8 cellular contexts compared by ENCODE assay signal in genomic region chr1:2642560-2643413, GRCh38. TPM values are rescaled to one million over a fixed set of nuclear protein-coding genes. Genes with fewer than 3 reads are reported as not detected.
DNase-seq lines count a peak whose midpoint lies in the region; ATAC-seq, FAIRE-seq and TF ChIP-seq lines count a peak whose summit lies in the region.

No MANE protein-coding gene starts in this region.

- peak; percentile 67 for TF ChIP-seq POLR2A in breast epithelium (IDR thresholded peaks at IDR 0.05)

- H3K4me1 ChIP-seq in ACC112 (ENCODE audit: control insufficient read depth, insufficient read depth, low read length, unreplicated experiment): peaks cover 5% of the 10 kb centered on the region
- peaks cover 11 to 19% of the 10 kb centered on the region in 2 donors for H3K4me1 ChIP-seq in breast epithelium
- peaks cover 3 to 4% of the 10 kb centered on the region in 2 donors for H3K4me1 ChIP-seq in small intestine (ENCODE audit: control insufficient read depth in 2 of 2, insufficient read depth in 1 of 2, low read depth in 1 of 2, low read length in 1 of 2)

- WGBS in small intestine, 3 donors: 0 to 1% (median 0%) methylated on average over 50 to 84 of the region's 84 CpGs

- peaks cover 4% of the 10 kb centered on the region for H3K79me2 ChIP-seq in ACC112 (ENCODE audit: control insufficient read depth, insufficient read depth, low read length, unreplicated experiment)

- H3K36me3 ChIP-seq in ACC112 (ENCODE audit: insufficient read depth, low read length) (no peaks in the 10 kb centered on the region), breast epithelium (no peaks in the 10 kb centered on the region), small intestine (ENCODE audit: control insufficient read depth in 2 of 2, insufficient read depth in 2 of 2, low read length in 2 of 2) (no peaks in the 10 kb centered on the region)

- no peaks in the 10 kb centered on the region; the same call in 1 of the 2 replicates for H3K27me3 ChIP-seq in ACC112 (ENCODE audit: insufficient read depth, low read length)
- no peaks in the 10 kb centered on the region for H3K27me3 ChIP-seq in breast epithelium
- no peaks in the 10 kb centered on the region for H3K27me3 ChIP-seq in small intestine (ENCODE audit: control insufficient read depth in 2 of 2, insufficient read depth in 2 of 2, low read length in 2 of 2)

- H3K9me3 ChIP-seq in breast epithelium: peaks cover 21 to 23% of the 10 kb centered on the region in 2 donors
- H3K9me3 ChIP-seq in small intestine (ENCODE audit: control insufficient read depth, low read depth): peaks cover 1% of the 10 kb centered on the region

- intact Hi-C loops in breast epithelium (cut with DNase I; ENCODE audit: low total_unique reads): no loop called here

- ATAC-seq in GM18867 (IDR thresholded peaks at IDR 0.05; ENCODE audit: unreplicated experiment) (peak; percentile 75), HG03103 (IDR thresholded peaks at IDR 0.05; ENCODE audit: low read depth, unreplicated experiment) (peak; percentile 75)

- no peak overlapping the region for H3K27ac ChIP-seq in ACC112 (ENCODE audit: low read depth, low read length)
- H3K27ac ChIP-seq in VCaP: peak overlapping the region; percentile 92
- peak overlapping the region; percentile 88 to 94 for H3K27ac ChIP-seq in breast epithelium
- H3K27ac ChIP-seq in small intestine (ENCODE audit: low read depth in 1 of 2, low read length in 1 of 2): peak overlapping the region; percentile 62 to 88

- peak; percentile 90 for DNase-seq in NCI-H2171 treated with DMSO at 0.1 percent for 48 hours (lab: John Stamatoyannopoulos, UW)
- peak; percentile 83 to 91 for DNase-seq in breast epithelium (ENCODE audit: low spot score in 2 of 2)
- DNase-seq in iPS-NIHi7 (ENCODE audit: extremely low spot score): peak; percentile 100
- DNase-seq in small intestine: peak; percentile 85

- no peak for TF ChIP-seq CTCF in VCaP (conservative IDR thresholded peaks at IDR 0.05)
- TF ChIP-seq CTCF in breast epithelium (IDR thresholded peaks at IDR 0.05): no peak

- FAIRE-seq in small intestine (lab: Jason Lieb, UNC): no peak

- peak overlapping the region; percentile 93 for H2AFZ ChIP-seq in ACC112 (ENCODE audit: low read length, unreplicated experiment)

- H3K4me3 ChIP-seq in ACC112 (ENCODE audit: low read depth, low read length) (peak overlapping the region; percentile 91), breast epithelium (peak overlapping the region; percentile 86 to 100 (median 92)), small intestine (ENCODE audit: low read depth in 1 of 2, low read length in 2 of 2) (peak overlapping the region; percentile 73 to 84)

RNA-seq across cellular contexts. Expression of gene MMEL1, which starts 10.0 kb away (rescaled TPM):
- 10 to 100 TPM in 1 of 3 donors, 1 to 10 TPM in 1, not detected in 1; 9.2 to 12.7 TPM for total RNA-seq in breast epithelium
- polyA plus RNA-seq in small intestine: 10 to 100 TPM in 2 of 3 donors, 1 to 10 TPM in 1; 7.6 to 35.4 (median 22.6) TPM

RNA-seq across cellular contexts. Expression of gene PRXL2B, which starts 56.2 kb away (rescaled TPM):
- total RNA-seq in breast epithelium: 10 to 100 TPM in 2 of 3 donors, 1 to 10 TPM in 1; 4.8 to 15.8 (median 14.4) TPM
- 10 to 100 TPM; 28.9 to 48.1 (median 46.3) TPM for polyA plus RNA-seq in small intestine
